In the genomic region with DNA sequence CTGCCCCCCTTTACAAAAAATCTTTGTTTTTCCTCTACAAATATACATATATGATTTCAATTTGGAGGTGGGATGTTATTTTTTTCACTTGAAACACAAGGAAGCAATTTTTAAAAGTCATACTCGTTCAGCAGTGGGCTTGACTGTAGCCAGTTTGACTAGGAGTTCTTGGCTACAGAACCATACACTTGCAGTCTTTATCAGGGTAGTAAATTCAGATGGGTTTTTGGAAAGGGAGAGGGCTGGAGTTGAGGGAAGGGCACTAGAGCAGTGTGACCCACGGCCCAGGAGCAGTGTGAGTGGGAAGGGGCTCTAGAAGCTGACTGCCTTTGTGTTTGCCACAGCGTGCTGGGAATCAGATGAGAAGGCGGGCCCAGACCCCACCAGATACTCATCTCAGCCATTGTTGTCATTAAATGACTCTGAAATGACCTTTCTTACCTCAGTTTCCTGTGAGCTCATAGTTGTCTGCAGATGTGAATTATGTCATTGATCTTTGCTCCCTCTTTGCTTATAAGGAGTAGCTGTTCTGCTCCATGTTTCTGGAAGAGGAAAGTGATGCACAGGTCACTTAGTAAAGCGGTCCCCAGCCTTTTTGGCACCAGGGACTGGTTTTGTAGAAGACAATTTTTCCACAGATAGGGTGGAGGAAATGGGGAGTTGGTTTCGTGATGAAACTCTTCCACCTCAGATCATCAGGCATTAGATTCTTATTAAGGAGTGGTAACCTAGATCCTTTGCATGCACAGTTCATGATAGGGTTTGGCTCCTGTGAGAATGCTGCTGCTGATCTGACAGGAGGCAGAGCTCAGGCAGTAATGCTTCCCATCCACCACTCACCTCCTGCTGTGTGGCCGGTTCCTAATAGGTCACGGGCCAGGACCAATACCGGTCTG, we compare ENCODE assay signal across 8 cellular contexts.
DNase-seq lines count a peak whose midpoint lies in the region; ATAC-seq and TF ChIP-seq lines count a peak whose summit lies in the region.

No MANE protein-coding gene starts in this region.

- H3K4me3 ChIP-seq in heart right ventricle: no peak overlapping the region
- H3K4me3 ChIP-seq in suprapubic skin: no peak overlapping the region

- 37 to 56% methylated on average over 9 of the region's 9 CpGs for WGBS in heart right ventricle, 2 donors
- 54% methylated on average over 9 of the region's 9 CpGs for WGBS in suprapubic skin

- H3K4me1 ChIP-seq in heart right ventricle: peaks cover 71 to 100% (median 99%) of the 10 kb centered on the region in 9 donors
- peaks cover 93% of the 10 kb centered on the region for H3K4me1 ChIP-seq in suprapubic skin

- no peaks in the 10 kb centered on the region for H3K9me3 ChIP-seq in heart right ventricle
- no peaks in the 10 kb centered on the region for H3K9me3 ChIP-seq in suprapubic skin

- TF ChIP-seq POLR2A in suprapubic skin (IDR thresholded peaks at IDR 0.05): no peak

- no peak for TF ChIP-seq EP300 in suprapubic skin (IDR thresholded peaks at IDR 0.05)

- H3K27me3 ChIP-seq in heart right ventricle: no peaks in the 10 kb centered on the region
- no peaks in the 10 kb centered on the region for H3K27me3 ChIP-seq in suprapubic skin

- TF ChIP-seq CTCF in heart right ventricle (IDR thresholded peaks at IDR 0.05): no peak
- TF ChIP-seq CTCF in suprapubic skin (IDR thresholded peaks at IDR 0.05): no peak

- H3K27ac ChIP-seq in heart right ventricle (peak overlapping the region; percentile 24 to 89 (median 76)), suprapubic skin (peak overlapping the region; percentile 68)

- peak; percentile 8 to 64 (median 28) for ATAC-seq in heart right ventricle
- no peak for ATAC-seq in left ventricle myocardium superior
- peak; percentile 34 for ATAC-seq in left colon

- DNase-seq in heart right ventricle (no peak), left ventricle myocardium superior (no peak), left colon (no peak), suprapubic skin (ENCODE audit: low spot score in 2 of 2) (no peak), putamen (ENCODE audit: low spot score) (no peak), NCI-H2171 (lab: John Stamatoyannopoulos, UW) (no peak), HuH-7 (ENCODE audit: low spot score) (no peak)
- peak; percentile 50 for DNase-seq in activated naive CD4-positive, alpha-beta T cell treated with anti-CD3 and anti-CD28 coated beads, Interleukin-2, amount 50 U/mL, for 16 hours

- intact Hi-C loops in heart right ventricle (cut with DNase I): loop anchor here in 2 of 10 donors (2.0 to 10.0 kb wide), 3 partner anchors 14 to 62 kb away; no protein-coding TSS in a partner anchor
- intact Hi-C loops in left ventricle myocardium superior (cut with micrococcal nuclease): no loop called here
- intact Hi-C loops in left colon (cut with DNase I, micrococcal nuclease): no loop called here

- peaks cover 0 to 11% (median 0%) of the 10 kb centered on the region in 9 donors for H3K36me3 ChIP-seq in heart right ventricle
- H3K36me3 ChIP-seq in suprapubic skin: no peaks in the 10 kb centered on the region
